20 cellular contexts compared by ENCODE assay signal in genomic region chrX:107773206-107773605, GRCh38. TPM values are rescaled to one million over a fixed set of nuclear protein-coding genes. Genes with fewer than 3 reads are reported as not detected.
DNase-seq lines count a peak whose midpoint lies in the region; TF ChIP-seq lines count a peak whose summit lies in the region.
"Had no signal": no experiment of that assay in that cellular context is flagged by ENCODE, and none has a peak within 500 bp of the region (broad histone marks: within the 10 kb centered on the region; RNA-seq: fewer than 3 reads in every experiment).

No MANE protein-coding gene starts in this region.

- H3K9me3 ChIP-seq in PC-9 (ENCODE audit: insufficient read depth, low read depth) (no peaks in the 10 kb centered on the region), hepatocyte (ENCODE audit: low read depth) (no peaks in the 10 kb centered on the region), stomach (no peaks in the 10 kb centered on the region), breast epithelium (no peaks in the 10 kb centered on the region)

- H3K4me1 ChIP-seq in PC-9 (replicated peaks; ENCODE audit: insufficient read depth): peaks cover 38% of the 10 kb centered on the region
- H3K4me1 ChIP-seq in hepatocyte (ENCODE audit: insufficient read depth): peaks cover 27% of the 10 kb centered on the region
- peaks cover 4 to 31% (median 26%) of the 10 kb centered on the region in 4 donors for H3K4me1 ChIP-seq in stomach
- H3K4me1 ChIP-seq in breast epithelium: no peaks in the 10 kb centered on the region

- TF ChIP-seq CTCF in PC-9 (conservative IDR thresholded peaks at IDR 0.05) (no peak), hepatocyte (IDR thresholded peaks at IDR 0.05; ENCODE audit: poor library complexity) (no peak), stomach (IDR thresholded peaks at IDR 0.05) (no peak), breast epithelium (IDR thresholded peaks at IDR 0.05) (no peak), foreskin fibroblast (IDR thresholded peaks at IDR 0.05; ENCODE audit: low read depth, low read length) (no peak)

- intact Hi-C loops in PC-9 (cut with micrococcal nuclease; ENCODE audit: unreplicated experiment): no loop called here
- intact Hi-C loops in stomach (cut with DNase I; ENCODE audit: low total_unique reads): no loop called here
- intact Hi-C loops in breast epithelium (cut with DNase I; ENCODE audit: low total_unique reads): no loop called here

- DNase-seq in DMS 273 (lab: John Stamatoyannopoulos, UW; ENCODE audit: unreplicated experiment): peak; percentile 18
- DNase-seq in DMS 273 treated with DMSO at 0.1 percent for 48 hours (lab: John Stamatoyannopoulos, UW): no peak
- DNase-seq in PC-9: no peak
- peak; percentile 43 for DNase-seq in hepatocyte (ENCODE audit: low spot score)
- no peak for DNase-seq in stomach
- no peak for DNase-seq in breast epithelium (ENCODE audit: low spot score in 2 of 2)
- no peak for DNase-seq in cerebellar nuclear complex (lab: John Stamatoyannopoulos, UW)
- no peak for DNase-seq in foreskin fibroblast
- DNase-seq: activated CD8-positive, alpha-beta memory T cell treated with anti-CD3 and anti-CD28 coated beads for 24 hours; amniotic stem cell; HFFc6; NCI-H2081; stimulated activated CD4-positive, alpha-beta T cell treated with anti-CD3 and anti-CD28 coated beads, Interleukin-4, amount 100 ng/mL, for 4 hours; T-helper 1 cell; WERI-Rb-1 had no signal

- WGBS in hepatocyte (ENCODE audit: low lambda C conversion rate, missing lambda C conversion rate): 27% methylated on average over 8 of the region's 8 CpGs
- 40 to 70% (median 53%) methylated on average over 7 to 8 of the region's 8 CpGs for WGBS in stomach, 5 donors

- H3F3A ChIP-seq in PC-9 (ENCODE audit: insufficient read depth, low read depth): peaks cover 2% of the 10 kb centered on the region; the same call in 1 of the 2 replicates

- TF ChIP-seq POLR2A in stomach (IDR thresholded peaks at IDR 0.05): no peak
- no peak for TF ChIP-seq POLR2A in breast epithelium (IDR thresholded peaks at IDR 0.05)

- H4K20me1 ChIP-seq in PC-9 (ENCODE audit: insufficient read depth): no peaks in the 10 kb centered on the region
- peaks cover 3% of the 10 kb centered on the region for H4K20me1 ChIP-seq in hepatocyte (ENCODE audit: insufficient read depth, poor library complexity, severe bottlenecking)

- BruUV-seq in PC-9 (replicated peaks; lab: Mats Ljungman, UMichigan): no TSS peak

- H3K27ac ChIP-seq in PC-9: no peak overlapping the region
- no peak overlapping the region for H3K27ac ChIP-seq in hepatocyte
- peak overlapping the region in 4 of 5 donors; percentile 26 to 90 (median 88) for H3K27ac ChIP-seq in stomach
- no peak overlapping the region for H3K27ac ChIP-seq in breast epithelium
- H3K27ac ChIP-seq: 22Rv1, WERI-Rb-1 had no signal

- no peak for TF ChIP-seq EP300 in stomach (IDR thresholded peaks at IDR 0.05)

- POLR2A ChIA-PET in PC-9 (lab: Charles Lee; ENCODE audit: unreplicated experiment): interaction anchor here (0.5 kb wide), 1 partner anchor 19 kb away, joined by 6 read pairs; no protein-coding TSS in a partner anchor

- H3K36me3 ChIP-seq in PC-9 (ENCODE audit: low read depth): no peaks in the 10 kb centered on the region
- H3K36me3 ChIP-seq in hepatocyte (replicated peaks; ENCODE audit: insufficient read depth, low read depth): no peaks in the 10 kb centered on the region
- H3K36me3 ChIP-seq in stomach: peaks cover 0 to 5% (median 0%) of the 10 kb centered on the region in 4 donors
- no peaks in the 10 kb centered on the region for H3K36me3 ChIP-seq in breast epithelium
- H3K36me3 ChIP-seq: WERI-Rb-1 had no signal

- H3K9me2 ChIP-seq in PC-9 (ENCODE audit: insufficient read depth) (no peaks in the 10 kb centered on the region), hepatocyte (replicated peaks; ENCODE audit: insufficient read depth) (no peaks in the 10 kb centered on the region)

- H3K4me3 ChIP-seq in PC-9: no peak overlapping the region
- H3K4me3 ChIP-seq in hepatocyte: no peak overlapping the region
- peak overlapping the region; percentile 54 to 61 (median 60) for H3K4me3 ChIP-seq in stomach
- H3K4me3 ChIP-seq in breast epithelium: peak overlapping the region in 1 of 3 donors; percentile 72
- H3K4me3 ChIP-seq in foreskin fibroblast (ENCODE audit: low read depth in 1 of 2, low read length in 2 of 2): no peak overlapping the region

- peak overlapping the region; percentile 83 for H3K4me2 ChIP-seq in PC-9
- peak overlapping the region; percentile 99 for H3K4me2 ChIP-seq in hepatocyte

- H2AFZ ChIP-seq in PC-9 (no peak overlapping the region), hepatocyte (no peak overlapping the region)

- no peaks in the 10 kb centered on the region for H3K79me2 ChIP-seq in PC-9 (ENCODE audit: low read depth)
- peaks cover 49% of the 10 kb centered on the region for H3K79me2 ChIP-seq in hepatocyte

- CTCF ChIA-PET in PC-9 (lab: Charles Lee): interaction anchor here (0.6 kb wide), 1 partner anchor 101 kb away, joined by 3 read pairs; no protein-coding TSS in a partner anchor

- no peaks in the 10 kb centered on the region for H3K27me3 ChIP-seq in PC-9 (ENCODE audit: insufficient read depth, low read depth)
- H3K27me3 ChIP-seq in hepatocyte: peaks cover 5% of the 10 kb centered on the region
- peaks cover 0 to 13% (median 0%) of the 10 kb centered on the region in 3 donors for H3K27me3 ChIP-seq in stomach
- peaks cover 3 to 60% of the 10 kb centered on the region in 2 donors for H3K27me3 ChIP-seq in breast epithelium

RNA-seq across cellular contexts. Expression of gene TSC22D3, which starts 2.4 kb away (rescaled TPM):
- total RNA-seq in PC-9 (2021) (43.5 and 43.9 TPM in 2 replicates), hepatocyte (455 and 508 TPM in 2 replicates), stomach (100 to 1,000 TPM; 303 to 906 (median 347) TPM), breast epithelium (1,000 to 10,000 TPM in 1 of 3 donors, 100 to 1,000 TPM in 2; 606 to 1,046 (median 681) TPM)
- polyA plus RNA-seq in hepatocyte (570 and 647 TPM in 2 replicates), stomach (100 to 1,000 TPM; 198 to 358 (median 292) TPM)

RNA-seq across cellular contexts. Expression of gene NCBP2L, which starts 4.3 kb away (rescaled TPM):
- not detected in 2 replicates for total RNA-seq in PC-9 (2021)
- not detected in 2 replicates for total RNA-seq in hepatocyte
- 0.39 TPM in 1 of 2 replicates, not detected in the other for polyA plus RNA-seq in hepatocyte
- not detected for total RNA-seq in stomach
- polyA plus RNA-seq in stomach: under 1 TPM in 2 of 3 donors, not detected in 1; 0.13 to 0.44 TPM
- total RNA-seq in breast epithelium: not detected
- total RNA-seq: activated T-helper 17 cell treated with anti-CD3 and anti-CD28 coated beads, Interleukin-2, amount 50 U/mL, for 72 hours; endothelial cell of umbilical vein; glomerular endothelial cell; HFFc6 had no signal
- polyA plus RNA-seq: endothelial cell of umbilical vein, keratinocyte had no signal

RNA-seq across cellular contexts. Expression of gene MID2, which starts 52.5 kb away (rescaled TPM):
- total RNA-seq in PC-9 (2021) (1.0 and 1.1 TPM in 2 replicates), hepatocyte (17.0 and 17.6 TPM in 2 replicates), stomach (100 to 1,000 TPM in 1 of 5 donors, 10 to 100 TPM in 3, under 1 TPM in 1; 0.58 to 162 (median 26.8) TPM), breast epithelium (10 to 100 TPM; 28.2 to 32.3 (median 28.5) TPM)
- polyA plus RNA-seq in hepatocyte (4.1 and 4.4 TPM in 2 replicates), stomach (1 to 10 TPM; 2.2 to 4.4 (median 2.3) TPM)

Comparison
In these comparisons a context has a peak if more than half of its experiments do, and no peak if none do; other contexts are left out.
1. DNase-seq: peak in DMS 273 (single experiment) and hepatocyte (single experiment); none in DMS 273 treated with DMSO at 0.1 percent for 48 hours (single experiment), PC-9 (0 of 2), stomach (single experiment), breast epithelium (0 of 2), cerebellar nuclear complex (0 of 2) and foreskin fibroblast (0 of 2).
2. H3K27ac ChIP-seq: peak in stomach (4 of 5); none in PC-9 (single experiment), hepatocyte (single experiment) and breast epithelium (0 of 2).
3. H3K4me3 ChIP-seq: peak in stomach (4 of 4); none in PC-9 (single experiment), hepatocyte (single experiment) and foreskin fibroblast (0 of 2).